In genomic region chr5:4294878-4295277, GRCh38 we compare ENCODE assay signal across 23 cellular contexts.
"Had no signal": no experiment of that assay in that cellular context is flagged by ENCODE, and none has a peak within 500 bp of the region (broad histone marks: within the 10 kb centered on the region; RNA-seq: fewer than 3 reads in every experiment).

No MANE protein-coding gene starts in this region.

- H3K4me3 Mint-ChIP-seq: activated CD8-positive, alpha-beta T cell treated with anti-CD3 and anti-CD28 coated beads, Interleukin-2, amount 10 ng/mL, durations not matched to agents 7 days and 5 days; activated naive CD8-positive, alpha-beta T cell treated with anti-CD3 and anti-CD28 coated beads, Interleukin-2, amount 10 ng/mL, durations not matched to agents 7 days and 5 days; activated T-helper 17 cell treated with anti-CD3 and anti-CD28 coated beads, Interleukin-2, amount 50 U/mL, for 72 hours; endodermal cell; naive B cell; neural crest cell; stimulated activated memory B cell treated with anti-CD40 and anti-IgM and Interleukin-4, amounts not matched to agents 10 μg/mL and 1 μg/mL and 100 μg/mL, for 72 hours; type B pancreatic cell had no signal

- DNase-seq: activated CD4-positive, alpha-beta T cell treated with anti-CD3 and anti-CD28 coated beads for 1 hour; activated CD4-positive, alpha-beta T cell treated with anti-CD3 and anti-CD28 coated beads, Interleukin-2, amount 50 U/mL, for 1 hour; activated CD8-positive, alpha-beta T cell treated with anti-CD3 and anti-CD28 coated beads, Interleukin-2, amount 10 ng/mL, durations not matched to agents 7 days and 5 days; activated naive CD4-positive, alpha-beta T cell; activated naive CD8-positive, alpha-beta T cell treated with anti-CD3 and anti-CD28 coated beads, Interleukin-2, amount 10 ng/mL, durations not matched to agents 7 days and 5 days; activated T-cell treated with anti-CD3 and anti-CD28 coated beads, Interleukin-2, amount 50 U/mL, for 1 hour; amniotic stem cell; cortex of kidney; esophagus squamous epithelium; gastrocnemius medialis; heart left ventricle; islet precursor cell; left cardiac atrium; naive B cell; small intestine; T-helper 1 cell; testis had no signal

- H3K27me3 Mint-ChIP-seq: activated naive CD8-positive, alpha-beta T cell treated with anti-CD3 and anti-CD28 coated beads, Interleukin-2, amount 10 ng/mL, durations not matched to agents 7 days and 5 days; activated T-helper 17 cell treated with anti-CD3 and anti-CD28 coated beads, Interleukin-2, amount 50 U/mL, for 72 hours; naive B cell; stimulated activated memory B cell treated with anti-CD40 and anti-IgM and Interleukin-4, amounts not matched to agents 10 μg/mL and 1 μg/mL and 100 μg/mL, for 72 hours had no signal

- H3K4me1 ChIP-seq: esophagus squamous epithelium, gastrocnemius medialis, heart left ventricle, testis had no signal

- ATAC-seq: activated CD8-positive, alpha-beta T cell treated with anti-CD3 and anti-CD28 coated beads, Interleukin-2, amount 10 ng/mL, durations not matched to agents 7 days and 5 days; activated T-helper 17 cell treated with anti-CD3 and anti-CD28 coated beads, Interleukin-2, amount 50 U/mL, for 72 hours; gastrocnemius medialis; stimulated activated memory B cell treated with anti-CD40 and anti-IgM and Interleukin-4, amounts not matched to agents 10 μg/mL and 1 μg/mL and 100 μg/mL, for 72 hours had no signal

- H3K4me3 ChIP-seq: cardiac muscle cell, esophagus squamous epithelium, gastrocnemius medialis, heart left ventricle, testis had no signal

- H3K36me3 ChIP-seq: cardiac muscle cell, esophagus squamous epithelium, gastrocnemius medialis, heart left ventricle had no signal

- H3K9me3 Mint-ChIP-seq: activated naive CD8-positive, alpha-beta T cell treated with anti-CD3 and anti-CD28 coated beads, Interleukin-2, amount 10 ng/mL, durations not matched to agents 7 days and 5 days; stimulated activated memory B cell treated with anti-CD40 and anti-IgM and Interleukin-4, amounts not matched to agents 10 μg/mL and 1 μg/mL and 100 μg/mL, for 72 hours had no signal

- H3K4me1 Mint-ChIP-seq: activated naive CD8-positive, alpha-beta T cell treated with anti-CD3 and anti-CD28 coated beads, Interleukin-2, amount 10 ng/mL, durations not matched to agents 7 days and 5 days; activated T-helper 17 cell treated with anti-CD3 and anti-CD28 coated beads, Interleukin-2, amount 50 U/mL, for 72 hours; stimulated activated memory B cell treated with anti-CD40 and anti-IgM and Interleukin-4, amounts not matched to agents 10 μg/mL and 1 μg/mL and 100 μg/mL, for 72 hours had no signal

- H3K27ac ChIP-seq: cardiac muscle cell, esophagus squamous epithelium, gastrocnemius medialis, heart left ventricle, testis had no signal

- H3K27me3 ChIP-seq: esophagus squamous epithelium, gastrocnemius medialis, testis had no signal

- H3K36me3 Mint-ChIP-seq: activated naive CD8-positive, alpha-beta T cell treated with anti-CD3 and anti-CD28 coated beads, Interleukin-2, amount 10 ng/mL, durations not matched to agents 7 days and 5 days; naive B cell; stimulated activated memory B cell treated with anti-CD40 and anti-IgM and Interleukin-4, amounts not matched to agents 10 μg/mL and 1 μg/mL and 100 μg/mL, for 72 hours; type B pancreatic cell had no signal

- H3K27ac Mint-ChIP-seq: activated CD8-positive, alpha-beta T cell treated with anti-CD3 and anti-CD28 coated beads, Interleukin-2, amount 10 ng/mL, durations not matched to agents 7 days and 5 days; activated naive CD8-positive, alpha-beta T cell treated with anti-CD3 and anti-CD28 coated beads, Interleukin-2, amount 10 ng/mL, durations not matched to agents 7 days and 5 days; activated T-helper 17 cell treated with anti-CD3 and anti-CD28 coated beads, Interleukin-2, amount 50 U/mL, for 72 hours; endodermal cell; stimulated activated memory B cell treated with anti-CD40 and anti-IgM and Interleukin-4, amounts not matched to agents 10 μg/mL and 1 μg/mL and 100 μg/mL, for 72 hours; type B pancreatic cell had no signal
